17 cellular contexts compared by ENCODE assay signal in the genomic region with DNA sequence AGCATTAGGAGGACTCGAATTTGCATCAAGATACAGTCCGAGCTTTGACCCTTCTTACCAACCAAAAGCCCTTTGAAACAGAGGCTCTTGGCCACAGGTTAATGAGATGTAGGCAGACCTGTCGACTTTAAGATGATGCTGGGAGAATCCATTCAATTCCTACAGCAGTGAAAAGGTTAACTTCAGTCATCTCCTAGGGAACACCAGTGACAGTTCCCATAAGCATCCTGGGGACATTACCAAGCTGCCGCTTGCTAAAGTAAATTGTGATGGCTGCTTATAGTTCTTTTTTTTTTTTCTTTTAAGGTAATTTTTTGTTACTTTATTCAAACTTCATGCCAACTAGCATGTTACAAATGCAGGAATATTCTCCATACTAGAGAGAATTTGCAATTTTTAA.
"Had no signal": no experiment of that assay in that cellular context is flagged by ENCODE, and none has a peak within 500 bp of the region (broad histone marks: within the 10 kb centered on the region; RNA-seq: fewer than 3 reads in every experiment).

No MANE protein-coding gene starts in this region.

- H3K4me3 Mint-ChIP-seq: activated B cell treated with CpG ODN at 0.5 μM for 24 hours; activated CD4-positive, alpha-beta T cell treated with anti-CD3 and anti-CD28 coated beads, Interleukin-2, amount 10 ng/mL, durations not matched to agents 7 days and 5 days; activated naive CD4-positive, alpha-beta T cell treated with anti-CD3 and anti-CD28 coated beads for 36 hours; activated T-helper 17 cell treated with anti-CD3 and anti-CD28 coated beads, Interleukin-2, amount 50 U/mL, for 72 hours; memory B cell; nephron; stimulated activated naive CD8-positive, alpha-beta T cell treated with anti-CD3 and anti-CD28 coated beads, Interleukin-15, Interleukin-2, amounts not matched to agents 100 ng/mL and 50 ng/mL, for 24 hours had no signal

- H3K27me3 Mint-ChIP-seq: activated B cell treated with CpG ODN at 0.5 μM for 24 hours; activated CD4-positive, alpha-beta T cell treated with anti-CD3 and anti-CD28 coated beads, Interleukin-2, amount 10 ng/mL, durations not matched to agents 7 days and 5 days; activated T-helper 17 cell treated with anti-CD3 and anti-CD28 coated beads, Interleukin-2, amount 50 U/mL, for 72 hours; memory B cell; stimulated activated naive CD8-positive, alpha-beta T cell treated with anti-CD3 and anti-CD28 coated beads, Interleukin-15, Interleukin-2, amounts not matched to agents 100 ng/mL and 50 ng/mL, for 24 hours had no signal

- H3K4me1 Mint-ChIP-seq: activated B cell treated with CpG ODN at 0.5 μM for 24 hours; activated CD4-positive, alpha-beta T cell treated with anti-CD3 and anti-CD28 coated beads, Interleukin-2, amount 10 ng/mL, durations not matched to agents 7 days and 5 days; activated T-helper 17 cell treated with anti-CD3 and anti-CD28 coated beads, Interleukin-2, amount 50 U/mL, for 72 hours had no signal

- H3K27me3 ChIP-seq: cardiac muscle cell, pancreas, upper lobe of right lung had no signal

- H3K9me3 ChIP-seq: heart left ventricle, left ventricle myocardium inferior, pancreas, upper lobe of right lung had no signal

- ATAC-seq: activated T-helper 17 cell treated with anti-CD3 and anti-CD28 coated beads, Interleukin-2, amount 50 U/mL, for 72 hours; heart left ventricle; pancreas; upper lobe of right lung had no signal

- H3K27ac Mint-ChIP-seq: activated B cell treated with CpG ODN at 0.5 μM for 24 hours; activated CD4-positive, alpha-beta T cell treated with anti-CD3 and anti-CD28 coated beads, Interleukin-2, amount 10 ng/mL, durations not matched to agents 7 days and 5 days; activated naive CD4-positive, alpha-beta T cell treated with anti-CD3 and anti-CD28 coated beads for 36 hours; activated T-helper 17 cell treated with anti-CD3 and anti-CD28 coated beads, Interleukin-2, amount 50 U/mL, for 72 hours; memory B cell; stimulated activated naive CD8-positive, alpha-beta T cell treated with anti-CD3 and anti-CD28 coated beads, Interleukin-15, Interleukin-2, amounts not matched to agents 100 ng/mL and 50 ng/mL, for 24 hours had no signal

- H3K4me3 ChIP-seq: cardiac muscle cell, heart left ventricle, left ventricle myocardium inferior, pancreas, upper lobe of right lung had no signal

- H3K4me1 ChIP-seq: heart left ventricle, left ventricle myocardium inferior, pancreas, upper lobe of right lung had no signal

- H3K36me3 Mint-ChIP-seq: memory B cell had no signal

- H3K9me3 Mint-ChIP-seq: activated B cell treated with CpG ODN at 0.5 μM for 24 hours; activated CD4-positive, alpha-beta T cell treated with anti-CD3 and anti-CD28 coated beads, Interleukin-2, amount 10 ng/mL, durations not matched to agents 7 days and 5 days; activated naive CD4-positive, alpha-beta T cell treated with anti-CD3 and anti-CD28 coated beads for 36 hours; activated T-helper 17 cell treated with anti-CD3 and anti-CD28 coated beads, Interleukin-2, amount 50 U/mL, for 72 hours; memory B cell; nephron; stimulated activated naive CD8-positive, alpha-beta T cell treated with anti-CD3 and anti-CD28 coated beads, Interleukin-15, Interleukin-2, amounts not matched to agents 100 ng/mL and 50 ng/mL, for 24 hours had no signal

- DNase-seq: activated B cell treated with CpG ODN at 0.5 μM for 24 hours; activated CD4-positive, alpha-beta T cell treated with anti-CD3 and anti-CD28 coated beads, Interleukin-2, amount 10 ng/mL, durations not matched to agents 7 days and 5 days; activated CD8-positive, alpha-beta memory T cell treated with anti-CD3 and anti-CD28 coated beads for 24 hours; activated naive CD4-positive, alpha-beta T cell treated with anti-CD3 and anti-CD28 coated beads for 36 hours; effector CD4-positive, alpha-beta T cell; heart left ventricle; islet precursor cell; left ventricle myocardium inferior; pancreas; stimulated activated CD4-positive, alpha-beta T cell treated with anti-CD3 and anti-CD28 coated beads, Interleukin-4, amount 100 ng/mL, for 1 hour; stimulated activated CD8-positive, alpha-beta memory T cell treated with anti-CD3 and anti-CD28 coated beads, Interleukin-4, amount 100 ng/mL, for 48 hours; upper lobe of right lung had no signal

- H3K27ac ChIP-seq: cardiac muscle cell, heart left ventricle, left ventricle myocardium inferior, pancreas, upper lobe of right lung had no signal

- H3K36me3 ChIP-seq: cardiac muscle cell, heart left ventricle, left ventricle myocardium inferior, pancreas, upper lobe of right lung had no signal
